ENCODE assay signal across 12 cellular contexts in the genomic region with DNA sequence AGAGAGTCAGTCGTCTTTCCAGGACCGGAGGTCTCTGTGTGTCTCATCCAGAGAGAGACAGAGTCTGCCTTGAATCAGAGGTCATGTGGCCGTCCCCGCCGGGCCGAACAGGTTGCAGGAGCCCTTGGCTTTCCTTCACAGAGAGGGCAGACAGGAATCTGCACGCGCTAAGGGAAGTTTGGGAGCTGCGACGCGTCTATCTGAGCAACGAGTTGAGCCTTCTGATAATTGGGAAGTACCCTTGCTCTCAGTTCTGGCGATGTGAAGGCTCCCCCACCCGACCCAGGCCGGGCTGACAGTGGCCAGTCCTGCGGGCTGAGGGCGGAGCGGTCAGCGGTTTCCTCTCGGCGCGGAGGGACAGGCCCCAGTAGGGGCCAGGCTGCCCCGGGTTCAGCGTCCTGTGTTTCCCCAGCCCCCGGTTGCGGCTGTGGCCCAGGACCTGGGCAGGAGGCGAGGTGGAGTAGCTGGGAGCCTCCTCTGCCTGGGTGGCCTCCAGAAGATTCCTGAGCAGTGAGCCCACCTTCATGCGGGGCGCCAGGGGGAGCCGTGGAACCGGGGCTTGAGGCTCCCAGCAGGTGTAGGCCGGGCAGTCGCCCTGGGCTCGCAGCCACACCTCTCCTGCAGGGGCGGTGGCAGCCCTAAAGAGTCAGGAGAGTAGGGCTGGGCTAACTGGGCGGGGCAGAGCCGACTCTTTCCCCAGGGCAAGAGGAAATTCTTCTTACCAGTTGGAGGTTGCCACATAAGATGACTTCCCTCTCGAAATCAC. TPM values are rescaled to one million over a fixed set of nuclear protein-coding genes. Genes with fewer than 3 reads are reported as not detected.
DNase-seq lines count a peak whose midpoint lies in the region; ATAC-seq and TF ChIP-seq lines count a peak whose summit lies in the region.
"Had no signal": no experiment of that assay in that cellular context is flagged by ENCODE, and none has a peak within 500 bp of the region (broad histone marks: within the 10 kb centered on the region; RNA-seq: fewer than 3 reads in every experiment).

No MANE protein-coding gene starts in this region.

- no peak overlapping the region for H3K4me3 Mint-ChIP-seq in central memory CD8-positive, alpha-beta T cell

- H3K4me1 ChIP-seq in mucosa of descending colon (ENCODE audit: low read depth) = peaks cover 2% of the 10 kb centered on the region

- TF ChIP-seq CTCF in mucosa of descending colon (IDR thresholded peaks at IDR 0.05) = no peak

- H3K36me3 Mint-ChIP-seq in central memory CD8-positive, alpha-beta T cell (ENCODE audit: insufficient read depth) = peaks cover 6% of the 10 kb centered on the region

- H3K9me3 ChIP-seq in mucosa of descending colon = no peaks in the 10 kb centered on the region

- DNase-seq in ELF-1 (ENCODE audit: low read depth, low spot score) = peak; percentile 88
- DNase-seq in central memory CD8-positive, alpha-beta T cell (ENCODE audit: low spot score in 2 of 2) = no peak
- DNase-seq in mucosa of descending colon = peak; percentile 74 to 84 (median 81)
- DNase-seq in stimulated activated CD4-positive, alpha-beta T cell treated with anti-CD3 and anti-CD28 coated beads, Interleukin-12 subunit alpha, Interleukin-12 subunit beta, amount 100 ng/mL, for 4 hours = no peak
- DNase-seq in posterior vena cava (ENCODE audit: low spot score) = no peak
- DNase-seq: activated CD4-positive, alpha-beta T cell treated with anti-CD3 and anti-CD28 coated beads for 48 hours; kidney glomerular epithelial cell; NCI-H1417; stimulated activated CD4-positive, alpha-beta T cell treated with anti-CD3 and anti-CD28 coated beads, Interleukin-2, amount 100 ng/mL, for 24 hours had no signal

- intact Hi-C loops in mucosa of descending colon (cut with DNase I, micrococcal nuclease) (no loop called here), posterior vena cava (cut with DNase I) (loop anchor here in 1 of 2 donors (10.0 kb wide), 1 partner anchor 208 kb away; no protein-coding TSS in a partner anchor)

- H3K9me3 Mint-ChIP-seq in central memory CD8-positive, alpha-beta T cell = no peaks in the 10 kb centered on the region

- H3K27ac Mint-ChIP-seq in central memory CD8-positive, alpha-beta T cell (ENCODE audit: low read depth) = no peak overlapping the region

- ATAC-seq in HG03565 (IDR thresholded peaks at IDR 0.05; ENCODE audit: unreplicated experiment) (peak; percentile 39), mucosa of descending colon (peak; percentile 97), HG03139 (IDR thresholded peaks at IDR 0.05; ENCODE audit: unreplicated experiment) (no peak), GM19351 (IDR thresholded peaks at IDR 0.05; ENCODE audit: unreplicated experiment) (no peak)
- peak; percentile 19 for ATAC-seq in central memory CD8-positive, alpha-beta T cell (replicated peaks; ENCODE audit: extremely low read depth, poor library complexity, severe bottlenecking)

- peaks cover 10% of the 10 kb centered on the region for H3K4me1 Mint-ChIP-seq in central memory CD8-positive, alpha-beta T cell

- H3K4me3 ChIP-seq in mucosa of descending colon = no peak overlapping the region

- no peaks in the 10 kb centered on the region for H3K36me3 ChIP-seq in mucosa of descending colon (ENCODE audit: low read depth)

- H3K27me3 Mint-ChIP-seq in central memory CD8-positive, alpha-beta T cell = no peaks in the 10 kb centered on the region

RNA-seq across cellular contexts. Expression of a gene that starts 13.8 kb away (rescaled TPM):
- total RNA-seq in mucosa of descending colon (1 to 10 TPM; 2.3 to 9.1 (median 6.2) TPM), posterior vena cava (10 to 100 TPM; 31.5 to 41.7 TPM)

RNA-seq across cellular contexts. Expression of a gene that starts 15.8 kb away (rescaled TPM):
- total RNA-seq in mucosa of descending colon = 1 to 10 TPM; 1.5 to 5.7 (median 2.2) TPM
- total RNA-seq in posterior vena cava = 10 to 100 TPM; 19.7 to 25.6 TPM

Comparison
In these comparisons a context has a peak if more than half of its experiments do, and no peak if none do; other contexts are left out.
1. DNase-seq: peak in ELF-1 (single experiment) and mucosa of descending colon (3 of 3); none in central memory CD8-positive, alpha-beta T cell (0 of 2), stimulated activated CD4-positive, alpha-beta T cell treated with anti-CD3 and anti-CD28 coated beads, Interleukin-12 subunit alpha, Interleukin-12 subunit beta, amount 100 ng/mL, for 4 hours (single experiment) and posterior vena cava (single experiment).
2. ATAC-seq: peak in HG03565 (single experiment), central memory CD8-positive, alpha-beta T cell (single experiment) and mucosa of descending colon (single experiment); none in HG03139 (single experiment) and GM19351 (single experiment).